1 cellular context compared by ENCODE assay signal in genomic region chrX:12950851-12951589, GRCh38.
A peak's percentile ranks its signal among the peaks of the same experiment; 100 is the strongest.
TF ChIP-seq lines count a peak whose summit lies in the region.

No MANE protein-coding gene starts in this region.

TF ChIP-seq in GM12878, 131 proteins besides CTCF, POLR2A, EP300 and RAD21 (continued from another document and continues in another):
- peak; percentile 89 for TF ChIP-seq ZNF687 (IDR thresholded peaks at IDR 0.05)
- no peak for TF ChIP-seq PML (IDR thresholded peaks at IDR 0.05; ENCODE audit: low read length)
- no peak for TF ChIP-seq TCF7 (IDR thresholded peaks at IDR 0.05; ENCODE audit: borderline replicate concordance)
- no peak for TF ChIP-seq CHD4 (IDR thresholded peaks at IDR 0.05)
- TF ChIP-seq CREM (IDR thresholded peaks at IDR 0.05; ENCODE audit: low read depth), result no peak
- no peak for TF ChIP-seq BCLAF1 (IDR thresholded peaks at IDR 0.05)
- TF ChIP-seq ZNF592 (IDR thresholded peaks at IDR 0.05), result 0 out of 2 replicates have a peak, but pooled peaks have one; percentile 37
- no peak for TF ChIP-seq REST (IDR thresholded peaks at IDR 0.05; ENCODE audit: low read depth, low read length)
- no peak for TF ChIP-seq TCF3 (IDR thresholded peaks at IDR 0.05; ENCODE audit: borderline replicate concordance, insufficient read depth, low read depth, low read length)
- TF ChIP-seq HDAC2 (IDR thresholded peaks at IDR 0.05), result no peak
- 0 out of 2 replicates have a peak, but pooled peaks have one; percentile 13 for TF ChIP-seq BACH1 (IDR thresholded peaks at IDR 0.05; ENCODE audit: borderline replicate concordance)
- peak; percentile 82 for TF ChIP-seq IKZF1 (conservative IDR thresholded peaks at IDR 0.05)
- no peak for TF ChIP-seq PBX3 (IDR thresholded peaks at IDR 0.05; ENCODE audit: insufficient replicate concordance, low read depth, low read length)
- peak; percentile 39 to 51; a peak in 2 of 4 replicates for TF ChIP-seq BHLHE40 (IDR thresholded peaks at IDR 0.05; ENCODE audit: borderline replicate concordance in 1 of 2, low read depth in 2 of 2, low read length in 1 of 2)
- no peak for TF ChIP-seq ELK1 (IDR thresholded peaks at IDR 0.05; ENCODE audit: low read depth, low read length)
- TF ChIP-seq POLR2AphosphoS5 (IDR thresholded peaks at IDR 0.05; ENCODE audit: low read length), result no peak; the same call in 1 of the 2 replicates
- peak; percentile 49 for TF ChIP-seq RELB (IDR thresholded peaks at IDR 0.05; ENCODE audit: low read depth)
- TF ChIP-seq SPI1 (IDR thresholded peaks at IDR 0.05; ENCODE audit: borderline replicate concordance, insufficient read depth, low read depth, low read length), result 0 out of 2 replicates have a peak, but pooled peaks have one; percentile 1
- no peak for TF ChIP-seq USF2 (IDR thresholded peaks at IDR 0.05; ENCODE audit: borderline replicate concordance, low read depth, low read length)
- TF ChIP-seq SMAD5 (IDR thresholded peaks at IDR 0.05; ENCODE audit: low read depth), result no peak
- peak; percentile 50 for TF ChIP-seq NBN (IDR thresholded peaks at IDR 0.05)
- peak; percentile 52; the same call in 1 of the 2 replicates for TF ChIP-seq MEF2A (IDR thresholded peaks at IDR 0.05; ENCODE audit: insufficient read depth, low read depth, low read length)
- TF ChIP-seq TCF12 (IDR thresholded peaks at IDR 0.05; ENCODE audit: low read depth, low read length), result 0 out of 2 replicates have a peak, but pooled peaks have one; percentile 21
- TF ChIP-seq SMC3 (IDR thresholded peaks at IDR 0.05; ENCODE audit: borderline replicate concordance, low read length), result peak; percentile 49; the same call in 1 of the 2 replicates
- TF ChIP-seq CHD2 (IDR thresholded peaks at IDR 0.05; ENCODE audit: borderline replicate concordance, low read depth, low read length), result no peak
- peak; percentile 93 for TF ChIP-seq YY1 (IDR thresholded peaks at IDR 0.05; ENCODE audit: low read depth, low read length)
- TF ChIP-seq WRNIP1 (IDR thresholded peaks at IDR 0.05; ENCODE audit: borderline replicate concordance, low read depth, low read length), result no peak
- TF ChIP-seq MEF2B (IDR thresholded peaks at IDR 0.05; ENCODE audit: partially characterized antibody, poor library complexity, severe bottlenecking), result peak; percentile 34
- peak; percentile 72 for TF ChIP-seq MTA2 (IDR thresholded peaks at IDR 0.05; ENCODE audit: low read depth)
- TF ChIP-seq ASH2L (IDR thresholded peaks at IDR 0.05; ENCODE audit: borderline replicate concordance, low read depth), result no peak
- no peak for TF ChIP-seq MAX (IDR thresholded peaks at IDR 0.05; ENCODE audit: low read depth, low read length)
- TF ChIP-seq FOXM1 (IDR thresholded peaks at IDR 0.05; ENCODE audit: low read depth, low read length), result no peak
- TF ChIP-seq HDGF (IDR thresholded peaks at IDR 0.05), result peak; percentile 63
- peak in 1 of 2 experiments; percentile 89; a peak in 2 of 4 replicates for TF ChIP-seq ETV6 (conservative IDR thresholded peaks at IDR 0.05 in 1 of 2, IDR thresholded peaks at IDR 0.05 in 1 of 2; ENCODE audit: borderline replicate concordance in 1 of 2, low read depth in 1 of 2)
- TF ChIP-seq ESRRA (IDR thresholded peaks at IDR 0.05; ENCODE audit: low read length), result no peak
- peak; percentile 63 for TF ChIP-seq BCL11A (IDR thresholded peaks at IDR 0.05; ENCODE audit: low read depth, low read length)
- TF ChIP-seq MTA3 (IDR thresholded peaks at IDR 0.05; ENCODE audit: borderline replicate concordance, low read length), result no peak
